Comparison of ENCODE assay signal across 19 cellular contexts in the genomic region with DNA sequence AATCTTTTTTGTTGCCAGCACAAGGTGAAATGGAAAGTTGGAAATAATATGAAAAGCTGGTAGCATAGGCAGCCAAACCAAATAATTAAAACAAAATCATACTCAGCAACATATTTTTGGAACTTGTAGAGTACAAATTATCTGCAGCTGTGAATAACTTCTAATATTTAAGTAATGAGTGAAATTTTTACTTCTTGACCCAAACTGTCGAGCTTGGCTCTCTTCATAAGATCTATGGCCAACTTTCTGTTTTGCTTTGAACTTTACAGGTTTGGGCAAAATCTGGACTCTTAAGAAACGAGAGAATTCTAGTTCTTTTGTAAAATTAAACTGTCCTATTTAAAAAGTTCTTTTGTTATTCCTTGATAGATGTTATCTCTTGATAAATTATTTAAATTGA.
"Had no signal": no experiment of that assay in that cellular context is flagged by ENCODE, and none has a peak within 500 bp of the region (broad histone marks: within the 10 kb centered on the region; RNA-seq: fewer than 3 reads in every experiment).

No MANE protein-coding gene starts in this region.

- DNase-seq: dermis blood vessel endothelial cell; esophagus squamous epithelium; glutamatergic neuron; left colon; mammary epithelial cell; mucosa of descending colon; naive thymus-derived CD8-positive, alpha-beta T cell; nucleus accumbens; sigmoid colon; stimulated activated naive CD4-positive, alpha-beta T cell; stomach; substantia nigra had no signal

- H3K27me3 ChIP-seq: cardiac muscle cell, esophagus squamous epithelium, gastroesophageal sphincter, hepatocyte, neural progenitor cell, sigmoid colon, stomach had no signal

- ATAC-seq: gastroesophageal sphincter; left colon; mucosa of descending colon; naive thymus-derived CD8-positive, alpha-beta T cell had no signal

- H2AFZ ChIP-seq: hepatocyte, neural progenitor cell, parathyroid adenoma had no signal

- H3K79me2 ChIP-seq: hepatocyte, parathyroid adenoma had no signal

- H3K9me3 ChIP-seq: esophagus squamous epithelium, mucosa of descending colon, prostate gland, sigmoid colon, stomach had no signal

- H3K4me3 ChIP-seq: cardiac muscle cell, esophagus squamous epithelium, gastroesophageal sphincter, hepatocyte, mucosa of descending colon, neural progenitor cell, prostate gland, sigmoid colon, skin epidermis, stomach had no signal

- H3K4me1 ChIP-seq: esophagus squamous epithelium, neural progenitor cell, parathyroid adenoma, prostate gland, sigmoid colon, stomach had no signal

- H3K4me2 ChIP-seq: hepatocyte, neural progenitor cell had no signal

- H3K36me3 ChIP-seq: cardiac muscle cell, esophagus squamous epithelium, gastroesophageal sphincter, neural progenitor cell, prostate gland, sigmoid colon, stomach had no signal

- H3K27ac ChIP-seq: cardiac muscle cell, esophagus squamous epithelium, hepatocyte, neural progenitor cell, parathyroid adenoma, prostate gland, stomach had no signal
